ENCODE assay signal across 8 cellular contexts in the genomic region with DNA sequence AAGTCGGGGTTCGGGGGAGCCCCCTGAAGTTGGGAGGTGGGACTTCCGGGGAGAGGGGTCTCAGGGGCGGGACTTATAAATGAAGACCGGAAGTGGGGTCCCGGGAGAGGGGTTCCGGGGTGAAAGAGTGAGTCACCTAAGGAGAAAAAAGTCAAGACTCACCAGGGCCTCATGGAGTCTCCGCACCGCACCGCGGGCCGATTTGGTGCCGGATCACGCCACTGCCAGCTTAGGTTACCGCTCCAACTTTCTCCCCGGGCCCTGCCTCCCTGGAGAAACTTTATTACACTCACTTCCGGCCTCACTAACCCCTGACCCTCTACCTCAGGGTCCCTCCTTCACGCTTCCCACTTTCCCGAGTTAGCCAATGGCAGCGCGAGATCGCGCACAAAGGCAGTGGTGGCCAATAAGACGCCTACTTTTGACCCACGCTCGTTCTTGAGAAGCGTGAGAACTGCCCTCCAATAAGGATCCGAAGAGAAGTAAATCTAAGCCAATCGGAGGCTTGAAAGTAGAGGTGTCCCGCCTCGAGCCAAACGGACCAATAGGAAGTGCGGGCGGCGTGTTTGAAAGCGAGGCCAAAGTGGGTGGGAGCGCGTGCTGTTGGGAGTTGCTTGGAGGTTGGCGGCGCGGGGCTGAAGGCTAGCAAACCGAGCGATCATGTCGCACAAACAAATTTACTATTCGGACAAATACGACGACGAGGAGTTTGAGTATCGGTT. TPM values are rescaled to one million over a fixed set of nuclear protein-coding genes. Genes with fewer than 3 reads are reported as not detected.
A peak's percentile ranks its signal among the peaks of the same experiment; 100 is the strongest.
DNase-seq lines count a peak whose midpoint lies in the region; ATAC-seq and TF ChIP-seq lines count a peak whose summit lies in the region.

Gene CKS1B (plus strand): TSS at position 596 of the 722 bp plus-strand sequence. CDS start 65 bp downstream, at position 661.

- H2AFZ ChIP-seq in MM.1S (ENCODE audit: low read length) (peak within 1 kb of the TSS; percentile 21; the same call in 1 of the 2 replicates), neural progenitor cell (replicated peaks) (peak within 1 kb of the TSS; percentile 88)

- H3K36me3 ChIP-seq in MM.1S (replicated peaks; ENCODE audit: insufficient read depth, low read length) (peaks cover 6% of the 10 kb centered on the region), neural progenitor cell (peaks cover 10% of the 10 kb centered on the region)

- H3K27ac ChIP-seq in MM.1S (ENCODE audit: low read length) (peak within 1 kb of the TSS; percentile 90), foreskin keratinocyte (peak within 1 kb of the TSS; percentile 80), neural progenitor cell (peak within 1 kb of the TSS; percentile 88)

- H3F3A ChIP-seq in MM.1S (ENCODE audit: insufficient read depth, low read length), result peaks cover 44% of the 10 kb centered on the region
- peaks cover 49% of the 10 kb centered on the region for H3F3A ChIP-seq in neural progenitor cell (ENCODE audit: low read depth)

- H3K27ac Mint-ChIP-seq in neural progenitor cell, result no peak within 1 kb of the TSS

- H3K4me3 ChIP-seq in MM.1S (ENCODE audit: low read length), result peak within 1 kb of the TSS; percentile 69
- peak within 1 kb of the TSS; percentile 64 for H3K4me3 ChIP-seq in neural progenitor cell

- H3K9ac ChIP-seq in MM.1S (ENCODE audit: low read length) (peak within 1 kb of the TSS; percentile 86), neural progenitor cell (peak within 1 kb of the TSS; percentile 28)

- peak within 1 kb of the TSS; percentile 73 for H3K4me2 ChIP-seq in MM.1S (ENCODE audit: low read depth, low read length)
- peak within 1 kb of the TSS; percentile 84 for H3K4me2 ChIP-seq in neural progenitor cell

- H3K79me2 ChIP-seq in MM.1S (ENCODE audit: low read length) (peaks cover 88% of the 10 kb centered on the region), neural progenitor cell (ENCODE audit: low read depth) (peaks cover 68% of the 10 kb centered on the region)

- no peaks in the 10 kb centered on the region for H3K9me3 Mint-ChIP-seq in neural progenitor cell

- no peaks in the 10 kb centered on the region for H3K27me3 ChIP-seq in MM.1S (replicated peaks; ENCODE audit: insufficient read depth, low read length)
- H3K27me3 ChIP-seq in foreskin keratinocyte, result no peaks in the 10 kb centered on the region
- H3K27me3 ChIP-seq in neural progenitor cell, result no peaks in the 10 kb centered on the region

- peaks cover 6% of the 10 kb centered on the region for H3K36me3 Mint-ChIP-seq in neural progenitor cell

- H3K9me3 ChIP-seq in MM.1S (replicated peaks; ENCODE audit: insufficient read depth, low read length) (no peaks in the 10 kb centered on the region), neural progenitor cell (ENCODE audit: low read depth) (no peaks in the 10 kb centered on the region)

- DNase-seq in GDM1 (lab: John Stamatoyannopoulos, UW) (peak; percentile 99), HCEC 1CT (peak; percentile 100), MM.1S (peak; percentile 100), SHP77 treated with DMSO at 0.1 percent for 48 hours (lab: John Stamatoyannopoulos, UW) (peak; percentile 100), activated gamma-delta T cell treated with Interleukin-2 at 50 U/mL for 16 hours (peak; percentile 96), foreskin keratinocyte (peak; percentile 100), neural progenitor cell (ENCODE audit: low spot score) (peak; percentile 99), stromal cell of bone marrow (ENCODE audit: low read depth) (peak; percentile 100)

- peak; percentile 73 for ATAC-seq in foreskin keratinocyte

- H3K4me1 ChIP-seq in MM.1S (ENCODE audit: low read length), result peaks cover 39% of the 10 kb centered on the region
- H3K4me1 ChIP-seq in foreskin keratinocyte, result peaks cover 9% of the 10 kb centered on the region
- peaks cover 38% of the 10 kb centered on the region for H3K4me1 ChIP-seq in neural progenitor cell

- peaks cover 3% of the 10 kb centered on the region for H3K27me3 Mint-ChIP-seq in neural progenitor cell (ENCODE audit: insufficient read depth, low read depth)

- no peaks in the 10 kb centered on the region for H3K9me2 ChIP-seq in MM.1S (replicated peaks; ENCODE audit: insufficient read depth, low read length)

- no peak for TF ChIP-seq CTCF in MM.1S (IDR thresholded peaks at IDR 0.05; ENCODE audit: low read length)
- TF ChIP-seq CTCF in foreskin keratinocyte (conservative IDR thresholded peaks at IDR 0.05), result no peak
- no peak for TF ChIP-seq CTCF in neural progenitor cell (IDR thresholded peaks at IDR 0.05)

- H3K4me1 Mint-ChIP-seq in neural progenitor cell, result peaks cover 31% of the 10 kb centered on the region

- H4K20me1 ChIP-seq in MM.1S (ENCODE audit: insufficient read depth, low read length) (no peaks in the 10 kb centered on the region), neural progenitor cell (ENCODE audit: low read depth) (peaks cover 30% of the 10 kb centered on the region)

- H3K4me3 Mint-ChIP-seq in neural progenitor cell, result no peak within 1 kb of the TSS

RNA-seq across cellular contexts. Expression of gene CKS1B, which starts in this region (rescaled TPM):
- 236 and 285 TPM in 2 replicates for total RNA-seq in foreskin keratinocyte
- polyA plus RNA-seq in foreskin keratinocyte, result 332 and 402 TPM in 2 replicates
- 210 and 297 TPM in 2 replicates for total RNA-seq in neural progenitor cell (ENCODE audit: low replicate concordance)

Comparison
In these comparisons a context has a peak if more than half of its experiments do, and no peak if none do; other contexts are left out.
1. Peak in every context shown above with its lines: DNase-seq, ATAC-seq, H3K4me3 ChIP-seq and H3K27ac ChIP-seq.